In genomic region chr6:146901940-146902816, GRCh38 we compare ENCODE assay signal across 14 cellular contexts.
A peak's percentile ranks its signal among the peaks of the same experiment; 100 is the strongest.
DNase-seq lines count a peak whose midpoint lies in the region; ATAC-seq, FAIRE-seq and TF ChIP-seq lines count a peak whose summit lies in the region.
"Had no signal": no experiment of that assay in that cellular context is flagged by ENCODE, and none has a peak within 500 bp of the region (broad histone marks: within the 10 kb centered on the region; RNA-seq: fewer than 3 reads in every experiment).

No MANE protein-coding gene starts in this region.

- H2AFZ ChIP-seq in HepG2 (ENCODE audit: low read length) (no peak overlapping the region), OCI-LY7 (ENCODE audit: low read length) (no peak overlapping the region)

- no peaks in the 10 kb centered on the region for H4K20me1 ChIP-seq in HepG2 (ENCODE audit: insufficient read depth, low read length)
- no peaks in the 10 kb centered on the region for H4K20me1 ChIP-seq in OCI-LY7 (ENCODE audit: insufficient read depth, low read length)

- TF ChIP-seq CTCF in HepG2 (CRISPR knock-in tag; IDR thresholded peaks at IDR 0.05) (peak; percentile 61), right lobe of liver (IDR thresholded peaks at IDR 0.05) (peak in 1 of 4 donors; percentile 11), OCI-LY7 (conservative IDR thresholded peaks at IDR 0.05; ENCODE audit: low read length) (peak; percentile 38; the same call in 1 of the 2 replicates), upper lobe of right lung (IDR thresholded peaks at IDR 0.05) (peak; percentile 12)

- H3K4me3 ChIP-seq in HepG2 (replicated peaks in 1 of 3; ENCODE audit: insufficient read depth in 1 of 3, low read depth in 2 of 3, low read length in 3 of 3): no peak overlapping the region
- no peak overlapping the region for H3K4me3 ChIP-seq in right lobe of liver
- H3K4me3 ChIP-seq in OCI-LY7 (ENCODE audit: low read depth, low read length, poor library complexity, severe bottlenecking): no peak overlapping the region
- H3K4me3 ChIP-seq in upper lobe of right lung: no peak overlapping the region
- H3K4me3 ChIP-seq: gastroesophageal sphincter, lower lobe of right lung had no signal

- intact Hi-C loops in HepG2 (cut with micrococcal nuclease; ENCODE audit: unreplicated experiment): loop anchor here (1.0 kb wide), 2 partner anchors 320 to 383 kb away; no protein-coding TSS in a partner anchor
- intact Hi-C loops in right lobe of liver (cut with DNase I): no loop called here
- intact Hi-C loops in OCI-LY7 (cut with micrococcal nuclease; ENCODE audit: unreplicated experiment): no loop called here
- intact Hi-C loops in upper lobe of right lung (cut with DNase I): no loop called here

- no peaks in the 10 kb centered on the region for H3K36me3 ChIP-seq in HepG2 (replicated peaks in 1 of 2; ENCODE audit: control insufficient read depth in 1 of 2, insufficient read depth in 2 of 2, low read length in 2 of 2)
- no peaks in the 10 kb centered on the region for H3K36me3 ChIP-seq in right lobe of liver
- H3K36me3 ChIP-seq in OCI-LY7 (ENCODE audit: insufficient read depth, low read length): no peaks in the 10 kb centered on the region
- no peaks in the 10 kb centered on the region for H3K36me3 ChIP-seq in upper lobe of right lung
- H3K36me3 ChIP-seq: gastroesophageal sphincter, lower lobe of right lung had no signal

- no TSS peak for BruUV-seq in HepG2 (replicated peaks; lab: Mats Ljungman, UMichigan)
- no TSS peak for BruUV-seq in OCI-LY7 (replicated peaks; lab: Mats Ljungman, UMichigan)

- CTCF ChIA-PET in HepG2 (lab: Yijun Ruan, JAX; ENCODE audit: low intra/inter-chr PET ratio, low total read pairs): interaction anchor here (1.4 to 2.0 kb wide), 2 partner anchors 320 to 383 kb away, joined by 7 to 10 read pairs; no protein-coding TSS in a partner anchor
- CTCF ChIA-PET in OCI-LY7 (lab: Charles Lee; ENCODE audit: unreplicated experiment): no interaction called here

- H3K9me2 ChIP-seq in OCI-LY7 (ENCODE audit: insufficient read depth, low read length): no peaks in the 10 kb centered on the region

- TF ChIP-seq EP300 in HepG2 (IDR thresholded peaks at IDR 0.05; ENCODE audit: low read depth in 2 of 2, low read length in 2 of 2) (no peak), HepG2 (CRISPR knock-in tag; IDR thresholded peaks at IDR 0.05; ENCODE audit: borderline replicate concordance) (no peak)

- ATAC-seq in HepG2 (no peak), right lobe of liver (no peak), upper lobe of right lung (no peak), HG03520 (IDR thresholded peaks at IDR 0.05; ENCODE audit: unreplicated experiment) (no peak)
- no peak for ATAC-seq in activated naive CD4-positive, alpha-beta T cell treated with anti-CD3 and anti-CD28 coated beads, Interleukin-2, amount 50 U/mL, for 72 hours
- ATAC-seq: gastroesophageal sphincter, lower lobe of right lung had no signal

- FAIRE-seq in HepG2 (lab: Jason Lieb, UNC): no peak

- no peaks in the 10 kb centered on the region for H3K4me1 ChIP-seq in HepG2 (ENCODE audit: insufficient read depth, low read length)
- H3K4me1 ChIP-seq in right lobe of liver: no peaks in the 10 kb centered on the region
- no peaks in the 10 kb centered on the region for H3K4me1 ChIP-seq in OCI-LY7 (ENCODE audit: insufficient read depth, low read length, poor library complexity, severe bottlenecking)
- H3K4me1 ChIP-seq in upper lobe of right lung: no peaks in the 10 kb centered on the region

- in situ Hi-C loops in HepG2 (cut with HindIII; ENCODE audit: extremely low pct_ligation_motif_present, low pct_unique_long_range_greater_than_20kb): loop anchor here (10.0 kb wide), 1 partner anchor 303 kb away; the partner anchor contains the start of gene STXBP5

- no peaks in the 10 kb centered on the region for H3K79me2 ChIP-seq in HepG2 (ENCODE audit: insufficient read depth, low read length)
- no peaks in the 10 kb centered on the region for H3K79me2 ChIP-seq in OCI-LY7 (ENCODE audit: insufficient read depth, low read depth, low read length)

- DNase-seq in HepG2 (ENCODE audit: low spot score): peak; percentile 10
- no peak for DNase-seq in right lobe of liver
- no peak for DNase-seq in OCI-LY7 (ENCODE audit: low spot score)
- peak; percentile 67 for DNase-seq in dedifferentiated amniotic fluid mesenchymal stem cell (ENCODE audit: extremely low spot score)
- DNase-seq in upper lobe of right lung: no peak
- DNase-seq in DMS79 treated with DMSO at 0.1 percent for 48 hours (lab: John Stamatoyannopoulos, UW): no peak
- no peak for DNase-seq in activated naive CD4-positive, alpha-beta T cell treated with anti-CD3 and anti-CD28 coated beads, Interleukin-2, amount 50 U/mL, for 72 hours (ENCODE audit: low spot score in 2 of 2)
- DNase-seq: C1 segment of cervical spinal cord, lower lobe of right lung, NCI-H1092 treated with DMSO at 0.1 percent for 48 hours, retina had no signal

- H3K4me2 ChIP-seq in HepG2 (ENCODE audit: low read depth, low read length): no peak overlapping the region
- H3K4me2 ChIP-seq in OCI-LY7 (ENCODE audit: low read length): no peak overlapping the region

- no peak overlapping the region for H3K27ac Mint-ChIP-seq in activated naive CD4-positive, alpha-beta T cell treated with anti-CD3 and anti-CD28 coated beads, Interleukin-2, amount 50 U/mL, for 72 hours
- H3K27ac Mint-ChIP-seq: activated naive CD8-positive, alpha-beta T cell had no signal

- whole genome bisulfite sequencing in HepG2 (ENCODE audit: low lambda C conversion rate): 36% methylated on average over 6 of the region's 6 CpGs
- 76% methylated on average over 6 of the region's 6 CpGs for WGBS in right lobe of liver (ENCODE audit: insufficient coverage, low coverage, low lambda C conversion rate, missing lambda C conversion rate)

- POLR2A ChIA-PET in HepG2 (lab: Yijun Ruan, JAX) (no interaction called here), OCI-LY7 (lab: Charles Lee) (no interaction called here)

- H3K9me3 ChIP-seq in HepG2 (ENCODE audit: low read length) (no peaks in the 10 kb centered on the region), right lobe of liver (no peaks in the 10 kb centered on the region), OCI-LY7 (ENCODE audit: low read length) (no peaks in the 10 kb centered on the region), upper lobe of right lung (no peaks in the 10 kb centered on the region)
- H3K9me3 ChIP-seq: gastroesophageal sphincter, lower lobe of right lung had no signal

- H3K27ac ChIP-seq in HepG2 (ENCODE audit: extremely low read length, insufficient read depth, low read length): no peak overlapping the region
- no peak overlapping the region for H3K27ac ChIP-seq in right lobe of liver
- no peak overlapping the region for H3K27ac ChIP-seq in OCI-LY7 (ENCODE audit: low read depth, low read length, poor library complexity, severe bottlenecking)
- no peak overlapping the region for H3K27ac ChIP-seq in upper lobe of right lung
- H3K27ac ChIP-seq: gastroesophageal sphincter, lower lobe of right lung had no signal

- TF ChIP-seq RAD21 in HepG2 (CRISPR knock-in tag; IDR thresholded peaks at IDR 0.05): peak; percentile 50; the same call in 1 of the 2 replicates

- no peaks in the 10 kb centered on the region for H3K36me3 Mint-ChIP-seq in activated naive CD4-positive, alpha-beta T cell treated with anti-CD3 and anti-CD28 coated beads, Interleukin-2, amount 50 U/mL, for 72 hours
- H3K36me3 Mint-ChIP-seq: activated naive CD8-positive, alpha-beta T cell had no signal

- H3K9ac ChIP-seq in HepG2 (ENCODE audit: insufficient read depth, low read depth, low read length): no peak overlapping the region

- H3K27me3 ChIP-seq in HepG2 (ENCODE audit: control insufficient read depth in 1 of 2, insufficient read depth in 2 of 2, low read length in 2 of 2) (no peaks in the 10 kb centered on the region), right lobe of liver (no peaks in the 10 kb centered on the region), upper lobe of right lung (no peaks in the 10 kb centered on the region)
- H3K27me3 ChIP-seq: gastroesophageal sphincter had no signal

- no peaks in the 10 kb centered on the region for H3K9me3 Mint-ChIP-seq in activated naive CD4-positive, alpha-beta T cell treated with anti-CD3 and anti-CD28 coated beads, Interleukin-2, amount 50 U/mL, for 72 hours

- TF ChIP-seq POLR2A in HepG2 (IDR thresholded peaks at IDR 0.05; ENCODE audit: insufficient read depth in 1 of 2, low read depth in 2 of 2, low read length in 2 of 2) (no peak), right lobe of liver (IDR thresholded peaks at IDR 0.05) (no peak)

TF ChIP-seq in HepG2, 621 proteins besides CTCF, POLR2A, EP300 and RAD21 (continues in another document):
- no peak for TF ChIP-seq GATAD1 (CRISPR knock-in tag; IDR thresholded peaks at IDR 0.05)
- TF ChIP-seq RERE (CRISPR knock-in tag; IDR thresholded peaks at IDR 0.05; ENCODE audit: low read depth): no peak

Comparison
In these comparisons a context has a peak if more than half of its experiments do, and no peak if none do; other contexts are left out.
1. DNase-seq: peak in HepG2 (single experiment) and dedifferentiated amniotic fluid mesenchymal stem cell (single experiment); none in right lobe of liver (0 of 3), OCI-LY7 (single experiment), upper lobe of right lung (single experiment), DMS79 treated with DMSO at 0.1 percent for 48 hours (single experiment) and activated naive CD4-positive, alpha-beta T cell treated with anti-CD3 and anti-CD28 coated beads, Interleukin-2, amount 50 U/mL, for 72 hours (0 of 2).